Comparison of ENCODE assay signal across 18 cellular contexts in the genomic region with DNA sequence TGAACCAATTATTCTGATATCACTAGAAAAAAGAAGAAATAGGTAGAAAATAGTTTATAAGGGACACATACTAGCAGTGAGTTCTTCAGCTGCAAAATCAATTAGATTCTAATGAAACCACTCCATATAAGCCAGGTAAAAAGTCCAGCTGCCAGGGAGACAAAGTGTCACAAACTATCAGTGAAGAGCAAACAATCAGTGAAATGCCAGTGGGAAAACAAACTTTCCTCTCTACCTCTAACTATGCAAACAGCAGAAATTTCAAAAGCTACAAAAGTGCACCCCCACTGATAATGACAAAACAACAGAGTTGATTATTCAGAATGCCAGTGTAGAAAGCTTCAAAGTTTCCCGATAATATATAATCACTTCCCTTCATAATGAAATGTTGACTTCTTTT.
"Had no signal": no experiment of that assay in that cellular context is flagged by ENCODE, and none has a peak within 500 bp of the region (broad histone marks: within the 10 kb centered on the region; RNA-seq: fewer than 3 reads in every experiment).

No MANE protein-coding gene starts in this region.

- H3K27me3 ChIP-seq: colonic mucosa had no signal

- H3K27ac ChIP-seq: colonic mucosa, prostate gland, thoracic aorta had no signal

- H3K4me3 ChIP-seq: colonic mucosa, prostate gland, thoracic aorta had no signal

- H3K27ac Mint-ChIP-seq: activated naive CD8-positive, alpha-beta T cell treated with anti-CD3 and anti-CD28 coated beads, Interleukin-2, amount 10 ng/mL, durations not matched to agents 7 days and 5 days; brain; nephron; stimulated activated naive CD8-positive, alpha-beta T cell treated with anti-CD3 and anti-CD28 coated beads, Interleukin-15, Interleukin-2, amounts not matched to agents 100 ng/mL and 50 ng/mL, for 24 hours had no signal

- H3K36me3 Mint-ChIP-seq: activated naive CD8-positive, alpha-beta T cell treated with anti-CD3 and anti-CD28 coated beads, Interleukin-2, amount 10 ng/mL, durations not matched to agents 7 days and 5 days; brain had no signal

- H3K4me1 ChIP-seq: colonic mucosa, prostate gland had no signal

- H3K27me3 Mint-ChIP-seq: activated naive CD8-positive, alpha-beta T cell treated with anti-CD3 and anti-CD28 coated beads, Interleukin-2, amount 10 ng/mL, durations not matched to agents 7 days and 5 days; stimulated activated naive CD8-positive, alpha-beta T cell treated with anti-CD3 and anti-CD28 coated beads, Interleukin-15, Interleukin-2, amounts not matched to agents 100 ng/mL and 50 ng/mL, for 24 hours had no signal

- DNase-seq: activated CD4-positive, alpha-beta T cell treated with anti-CD3 and anti-CD28 coated beads, Interleukin-2, amount 50 U/mL, for 1 hour; activated CD8-positive, alpha-beta memory T cell treated with anti-CD3 and anti-CD28 coated beads for 24 hours; activated naive CD4-positive, alpha-beta T cell; activated naive CD8-positive, alpha-beta T cell treated with anti-CD3 and anti-CD28 coated beads, Interleukin-2, amount 10 ng/mL, durations not matched to agents 7 days and 5 days; central memory CD4-positive, alpha-beta T cell; colonic mucosa; hypothalamus; kidney glomerular epithelial cell; nucleus accumbens; right cardiac atrium; small intestine; T-helper 9 cell had no signal

- ATAC-seq: esophagus mucosa, right cardiac atrium had no signal

- H3K36me3 ChIP-seq: colonic mucosa, prostate gland, thoracic aorta had no signal

- H3K9me3 Mint-ChIP-seq: activated naive CD8-positive, alpha-beta T cell treated with anti-CD3 and anti-CD28 coated beads, Interleukin-2, amount 10 ng/mL, durations not matched to agents 7 days and 5 days; brain; nephron; stimulated activated naive CD8-positive, alpha-beta T cell treated with anti-CD3 and anti-CD28 coated beads, Interleukin-15, Interleukin-2, amounts not matched to agents 100 ng/mL and 50 ng/mL, for 24 hours had no signal

- H3K4me3 Mint-ChIP-seq: activated naive CD8-positive, alpha-beta T cell treated with anti-CD3 and anti-CD28 coated beads, Interleukin-2, amount 10 ng/mL, durations not matched to agents 7 days and 5 days; brain; nephron; stimulated activated naive CD8-positive, alpha-beta T cell treated with anti-CD3 and anti-CD28 coated beads, Interleukin-15, Interleukin-2, amounts not matched to agents 100 ng/mL and 50 ng/mL, for 24 hours had no signal

- H3K9me3 ChIP-seq: colonic mucosa, prostate gland, thoracic aorta had no signal

- FAIRE-seq: small intestine had no signal

- H3K4me1 Mint-ChIP-seq: activated naive CD8-positive, alpha-beta T cell treated with anti-CD3 and anti-CD28 coated beads, Interleukin-2, amount 10 ng/mL, durations not matched to agents 7 days and 5 days; nephron had no signal
